In genomic region chr20:63766695-63767426, GRCh38 we compare ENCODE assay signal across 19 cellular contexts.
"Had no signal": no experiment of that assay in that cellular context is flagged by ENCODE, and none has a peak within 500 bp of the region (broad histone marks: within the 10 kb centered on the region; RNA-seq: fewer than 3 reads in every experiment).

No MANE protein-coding gene starts in this region.

- H3K4me1 Mint-ChIP-seq: activated naive CD4-positive, alpha-beta T cell treated with anti-CD3 and anti-CD28 coated beads, Interleukin-2, amount 50 U/mL, for 24 hours; naive B cell; stimulated activated naive B cell treated with anti-CD40 and anti-IgM and Interleukin-4, amounts not matched to agents 10 μg/mL and 1 μg/mL and 100 μg/mL, for 72 hours had no signal

- H3K9me3 Mint-ChIP-seq: activated naive CD4-positive, alpha-beta T cell treated with anti-CD3 and anti-CD28 coated beads, Interleukin-2, amount 50 U/mL, for 24 hours; activated T-cell treated with anti-CD3 and anti-CD28 coated beads, Interleukin-2, amount 50 U/mL, for 72 hours; naive B cell; stimulated activated naive B cell treated with anti-CD40 and anti-IgM and Interleukin-4, amounts not matched to agents 10 μg/mL and 1 μg/mL and 100 μg/mL, for 72 hours; T-helper 2 cell treated with Interferon-gamma antibody and Interleukin-4, amounts not matched to agents 5 μg/mL and 100 μg/mL, for 36 hours had no signal

- H3K4me3 Mint-ChIP-seq: activated naive CD4-positive, alpha-beta T cell treated with anti-CD3 and anti-CD28 coated beads, Interleukin-2, amount 50 U/mL, for 24 hours; activated T-cell treated with anti-CD3 and anti-CD28 coated beads, Interleukin-2, amount 50 U/mL, for 72 hours; naive B cell; stimulated activated naive B cell treated with anti-CD40 and anti-IgM and Interleukin-4, amounts not matched to agents 10 μg/mL and 1 μg/mL and 100 μg/mL, for 72 hours; T-helper 2 cell treated with Interferon-gamma antibody and Interleukin-4, amounts not matched to agents 5 μg/mL and 100 μg/mL, for 36 hours had no signal

- H3K27me3 ChIP-seq: ascending aorta, breast epithelium, gastrocnemius medialis, heart left ventricle, upper lobe of left lung had no signal

- H3K36me3 ChIP-seq: breast epithelium, gastrocnemius medialis, neutrophil had no signal

- H3K27me3 Mint-ChIP-seq: activated naive CD4-positive, alpha-beta T cell treated with anti-CD3 and anti-CD28 coated beads, Interleukin-2, amount 50 U/mL, for 24 hours; naive B cell had no signal

- DNase-seq: activated CD4-positive, alpha-beta T cell treated with anti-CD3 and anti-CD28 coated beads, Interleukin-2, amount 50 U/mL, for 4 hours; activated gamma-delta T cell; activated T-cell treated with anti-CD3 and anti-CD28 coated beads, Interleukin-2, amount 50 U/mL, for 72 hours; cerebellar nuclear complex; effector CD4-positive, alpha-beta T cell; gastrocnemius medialis; kidney glomerular epithelial cell; mesenchymal stem cell; naive B cell; stimulated activated naive B cell treated with anti-CD40 and anti-IgM and Interleukin-4, amounts not matched to agents 10 μg/mL and 1 μg/mL and 100 μg/mL, for 72 hours had no signal

- H3K36me3 Mint-ChIP-seq: activated naive CD4-positive, alpha-beta T cell treated with anti-CD3 and anti-CD28 coated beads, Interleukin-2, amount 50 U/mL, for 24 hours; naive B cell had no signal

- H3K27ac Mint-ChIP-seq: activated naive CD4-positive, alpha-beta T cell treated with anti-CD3 and anti-CD28 coated beads, Interleukin-2, amount 50 U/mL, for 24 hours; activated T-cell treated with anti-CD3 and anti-CD28 coated beads, Interleukin-2, amount 50 U/mL, for 72 hours; naive B cell; stimulated activated naive B cell treated with anti-CD40 and anti-IgM and Interleukin-4, amounts not matched to agents 10 μg/mL and 1 μg/mL and 100 μg/mL, for 72 hours; T-helper 2 cell treated with Interferon-gamma antibody and Interleukin-4, amounts not matched to agents 5 μg/mL and 100 μg/mL, for 36 hours had no signal

- H3K4me3 ChIP-seq: ascending aorta, breast epithelium, gastrocnemius medialis, heart left ventricle, mucosa of descending colon, thoracic aorta, upper lobe of left lung had no signal
